ENCODE assay signal across 8 cellular contexts in genomic region chr7:30469303-30469702, GRCh38. TPM values are rescaled to one million over a fixed set of nuclear protein-coding genes. Genes with fewer than 3 reads are reported as not detected.
DNase-seq lines count a peak whose midpoint lies in the region; ATAC-seq and TF ChIP-seq lines count a peak whose summit lies in the region.

No MANE protein-coding gene starts in this region.

- peaks cover 5% of the 10 kb centered on the region for H3K36me3 Mint-ChIP-seq in endothelial cell (ENCODE audit: low read depth, unreplicated experiment)
- peaks cover 20% of the 10 kb centered on the region for H3K36me3 Mint-ChIP-seq in memory B cell

- peaks cover 1% of the 10 kb centered on the region for H3K27me3 Mint-ChIP-seq in endothelial cell (ENCODE audit: unreplicated experiment)
- H3K27me3 Mint-ChIP-seq in memory B cell: no peaks in the 10 kb centered on the region

- H3K4me1 Mint-ChIP-seq in endothelial cell (ENCODE audit: unreplicated experiment) (peaks cover 50% of the 10 kb centered on the region), memory B cell (peaks cover 57% of the 10 kb centered on the region)

- H3K27ac Mint-ChIP-seq in endothelial cell (ENCODE audit: unreplicated experiment) (peak overlapping the region; percentile 74), memory B cell (peak overlapping the region; percentile 77)

- no peaks in the 10 kb centered on the region for H3K9me3 ChIP-seq in upper lobe of left lung

- no peaks in the 10 kb centered on the region for H3K9me3 Mint-ChIP-seq in endothelial cell (ENCODE audit: unreplicated experiment)
- H3K9me3 Mint-ChIP-seq in memory B cell: no peaks in the 10 kb centered on the region

- peak overlapping the region; percentile 83 to 94 (median 84) for H3K27ac ChIP-seq in upper lobe of left lung

- TF ChIP-seq POLR2A in upper lobe of left lung (IDR thresholded peaks at IDR 0.05): no peak

- no peak for TF ChIP-seq CTCF in endothelial cell (IDR thresholded peaks at IDR 0.05; ENCODE audit: unreplicated experiment)
- peak in 3 of 6 experiments; percentile 28 to 46 (median 33) for TF ChIP-seq CTCF in upper lobe of left lung (IDR thresholded peaks at IDR 0.05)

- H3K4me1 ChIP-seq in upper lobe of left lung: peaks cover 89 to 98% (median 94%) of the 10 kb centered on the region in 4 donors

- DNase-seq in DMS153 treated with DMSO at 0.1 percent for 48 hours (lab: John Stamatoyannopoulos, UW; ENCODE audit: unreplicated experiment): peak; percentile 45
- DNase-seq in NCI-H524 (lab: John Stamatoyannopoulos, UW): peak; percentile 87 to 94
- peak; percentile 56 for DNase-seq in endothelial cell (ENCODE audit: low spot score)
- DNase-seq in memory B cell (ENCODE audit: low spot score in 2 of 2): no peak
- DNase-seq in upper lobe of left lung: peak in 1 of 2 donors; percentile 86
- no peak for DNase-seq in NCI-H345 treated with DMSO at 0.1 percent for 48 hours (lab: John Stamatoyannopoulos, UW; ENCODE audit: unreplicated experiment)
- DNase-seq in NCI-H146 treated with DMSO at 0.1 percent for 48 hours (lab: John Stamatoyannopoulos, UW; ENCODE audit: unreplicated experiment): no peak

- no peak overlapping the region for H3K4me3 Mint-ChIP-seq in endothelial cell (ENCODE audit: unreplicated experiment)
- H3K4me3 Mint-ChIP-seq in memory B cell: no peak overlapping the region

- TF ChIP-seq EP300 in upper lobe of left lung (IDR thresholded peaks at IDR 0.05): peak; percentile 61 to 98 (median 92)

- no peaks in the 10 kb centered on the region for H3K27me3 ChIP-seq in upper lobe of left lung

- H3K4me3 ChIP-seq in upper lobe of left lung: no peak overlapping the region

- H3K36me3 ChIP-seq in upper lobe of left lung: no peaks in the 10 kb centered on the region

- no peak for ATAC-seq in memory B cell (ENCODE audit: low read depth)
- peak; percentile 85 to 89 for ATAC-seq in upper lobe of left lung (ENCODE audit: low FRiP score in 2 of 2)
- ATAC-seq in HG02610 (IDR thresholded peaks at IDR 0.05; ENCODE audit: unreplicated experiment): no peak

- WGBS in upper lobe of left lung, 2 donors: 5 to 7% methylated on average over 5 of the region's 5 CpGs

RNA-seq across cellular contexts. Expression of gene NOD1, which starts 9.3 kb away (rescaled TPM):
- total RNA-seq in endothelial cell (ENCODE audit: unreplicated experiment): 32.7 TPM
- 10 to 100 TPM; 24.7 to 71.2 (median 38.0) TPM for total RNA-seq in upper lobe of left lung

RNA-seq across cellular contexts. Expression of gene GGCT, which starts 35.3 kb away (rescaled TPM):
- total RNA-seq in endothelial cell (ENCODE audit: unreplicated experiment) (34.0 TPM), upper lobe of left lung (10 to 100 TPM; 12.6 to 26.2 (median 22.2) TPM)

Comparison
In these comparisons a context has a peak if more than half of its experiments do, and no peak if none do; other contexts are left out.
1. DNase-seq: peak in DMS153 treated with DMSO at 0.1 percent for 48 hours (single experiment), NCI-H524 (2 of 2) and endothelial cell (single experiment); none in memory B cell (0 of 2), NCI-H345 treated with DMSO at 0.1 percent for 48 hours (single experiment) and NCI-H146 treated with DMSO at 0.1 percent for 48 hours (single experiment).
2. ATAC-seq: peak in upper lobe of left lung (2 of 2); none in memory B cell (single experiment) and HG02610 (single experiment).